ENCODE assay signal across 1 cellular context in genomic region chr14:96122496-96122895, GRCh38.
TF ChIP-seq lines count a peak whose summit lies in the region.

No MANE protein-coding gene starts in this region.

TF ChIP-seq in SK-N-SH treated with all-trans-retinoic acid at 6 μM for 48 hours, 23 proteins besides CTCF, POLR2A, EP300 and RAD21 (continued from another document):
- no peak for TF ChIP-seq CSRNP3 (CRISPR knock-in tag; IDR thresholded peaks at IDR 0.05)
- TF ChIP-seq, protein P1, sequence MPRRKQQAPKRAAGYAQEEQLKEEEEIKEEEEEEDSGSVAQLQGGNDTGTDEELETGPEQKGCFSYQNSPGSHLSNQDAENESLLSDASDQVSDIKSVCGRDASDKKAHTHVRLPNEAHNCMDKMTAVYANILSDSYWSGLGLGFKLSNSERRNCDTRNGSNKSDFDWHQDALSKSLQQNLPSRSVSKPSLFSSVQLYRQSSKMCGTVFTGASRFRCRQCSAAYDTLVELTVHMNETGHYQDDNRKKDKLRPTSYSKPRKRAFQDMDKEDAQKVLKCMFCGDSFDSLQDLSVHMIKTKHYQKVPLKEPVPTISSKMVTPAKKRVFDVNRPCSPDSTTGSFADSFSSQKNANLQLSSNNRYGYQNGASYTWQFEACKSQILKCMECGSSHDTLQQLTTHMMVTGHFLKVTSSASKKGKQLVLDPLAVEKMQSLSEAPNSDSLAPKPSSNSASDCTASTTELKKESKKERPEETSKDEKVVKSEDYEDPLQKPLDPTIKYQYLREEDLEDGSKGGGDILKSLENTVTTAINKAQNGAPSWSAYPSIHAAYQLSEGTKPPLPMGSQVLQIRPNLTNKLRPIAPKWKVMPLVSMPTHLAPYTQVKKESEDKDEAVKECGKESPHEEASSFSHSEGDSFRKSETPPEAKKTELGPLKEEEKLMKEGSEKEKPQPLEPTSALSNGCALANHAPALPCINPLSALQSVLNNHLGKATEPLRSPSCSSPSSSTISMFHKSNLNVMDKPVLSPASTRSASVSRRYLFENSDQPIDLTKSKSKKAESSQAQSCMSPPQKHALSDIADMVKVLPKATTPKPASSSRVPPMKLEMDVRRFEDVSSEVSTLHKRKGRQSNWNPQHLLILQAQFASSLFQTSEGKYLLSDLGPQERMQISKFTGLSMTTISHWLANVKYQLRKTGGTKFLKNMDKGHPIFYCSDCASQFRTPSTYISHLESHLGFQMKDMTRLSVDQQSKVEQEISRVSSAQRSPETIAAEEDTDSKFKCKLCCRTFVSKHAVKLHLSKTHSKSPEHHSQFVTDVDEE (CRISPR knock-in tag; IDR thresholded peaks at IDR 0.05) = no peak
- no peak for TF ChIP-seq ESRRG (CRISPR knock-in tag; IDR thresholded peaks at IDR 0.05)
